Comparison of ENCODE assay signal across 2 cellular contexts in the genomic region with DNA sequence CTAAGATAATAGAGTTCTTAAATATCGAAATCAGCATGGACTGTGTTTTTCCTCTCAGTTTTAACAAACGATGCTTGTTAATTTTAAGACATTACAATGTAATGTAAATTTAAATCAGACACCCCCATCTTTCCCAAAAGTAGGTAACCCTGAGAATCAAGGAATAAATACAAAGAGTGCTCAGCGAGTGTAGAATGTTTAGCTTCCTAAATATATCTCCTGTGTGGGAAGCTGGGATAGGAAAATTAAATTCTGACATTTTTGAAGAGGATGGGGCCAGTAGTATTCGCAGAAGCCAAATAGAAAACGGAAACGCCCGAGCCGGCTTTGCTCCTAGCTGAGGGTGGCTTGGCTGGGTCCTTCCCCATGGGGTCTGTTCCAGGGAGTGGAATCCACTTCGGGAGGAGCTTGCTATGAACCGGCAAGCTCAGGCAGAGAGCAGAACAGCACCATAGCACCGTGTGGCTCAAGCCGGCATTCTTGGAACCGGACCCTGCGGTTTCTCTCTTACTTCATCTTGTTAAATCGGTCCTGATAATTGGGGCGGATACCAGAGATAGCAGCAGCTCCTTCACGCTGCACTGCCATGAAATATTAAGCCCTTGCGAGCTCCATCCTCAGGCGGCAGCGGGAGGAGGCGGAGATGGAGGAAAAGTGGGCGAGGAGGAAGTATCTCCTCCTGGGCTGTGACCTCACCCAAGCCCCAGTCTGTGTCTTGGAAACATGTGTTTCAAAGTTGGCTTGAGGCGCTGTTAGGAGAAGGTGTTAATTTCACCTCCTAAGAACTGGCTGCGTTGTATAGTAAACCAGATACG.
TF ChIP-seq lines count a peak whose summit lies in the region.

No MANE protein-coding gene starts in this region.

TF ChIP-seq in IMR-90, 13 proteins besides CTCF, POLR2A, EP300 and RAD21:
- no peak for TF ChIP-seq FOS (IDR thresholded peaks at IDR 0.05; ENCODE audit: low read depth, low read length)
- no peak for TF ChIP-seq BHLHE40 (IDR thresholded peaks at IDR 0.05; ENCODE audit: low read depth, low read length)
- no peak for TF ChIP-seq SMC3 (IDR thresholded peaks at IDR 0.05; ENCODE audit: low read depth, low read length)
- TF ChIP-seq USF2 (IDR thresholded peaks at IDR 0.05; ENCODE audit: low read depth, low read length): no peak
- no peak for TF ChIP-seq RFX5 (IDR thresholded peaks at IDR 0.05; ENCODE audit: low read depth, low read length)
- no peak for TF ChIP-seq NFE2L2 (IDR thresholded peaks at IDR 0.05; ENCODE audit: low read depth, low read length)
- TF ChIP-seq RCOR1 (IDR thresholded peaks at IDR 0.05; ENCODE audit: insufficient replicate concordance, low read length): no peak
- no peak for TF ChIP-seq CEBPB (IDR thresholded peaks at IDR 0.05; ENCODE audit: low read depth, low read length)

TF ChIP-seq in HepG2, 621 proteins besides CTCF, POLR2A, EP300 and RAD21:
- TF ChIP-seq CCDC6 (CRISPR knock-in tag; IDR thresholded peaks at IDR 0.05) (no peak), ZNF292 (CRISPR knock-in tag; IDR thresholded peaks at IDR 0.05; ENCODE audit: borderline replicate concordance, low read depth) (no peak), ELF4 (CRISPR knock-in tag; IDR thresholded peaks at IDR 0.05; ENCODE audit: borderline replicate concordance) (no peak), BRCA1 (CRISPR knock-in tag; IDR thresholded peaks at IDR 0.05) (no peak), ZGPAT (CRISPR knock-in tag; IDR thresholded peaks at IDR 0.05) (no peak), PTBP1 (IDR thresholded peaks at IDR 0.05; ENCODE audit: low read depth, low read length, poor library complexity, severe bottlenecking) (no peak), ZNF770 (CRISPR knock-in tag; IDR thresholded peaks at IDR 0.05) (no peak), TMF1 (CRISPR knock-in tag; IDR thresholded peaks at IDR 0.05; ENCODE audit: low read depth) (no peak), SP2 (CRISPR knock-in tag; IDR thresholded peaks at IDR 0.05) (no peak), SATB2 (CRISPR knock-in tag; IDR thresholded peaks at IDR 0.05) (no peak), THAP9 (CRISPR knock-in tag; IDR thresholded peaks at IDR 0.05; ENCODE audit: borderline replicate concordance) (no peak), ZNF383 (CRISPR knock-in tag; IDR thresholded peaks at IDR 0.05; ENCODE audit: borderline replicate concordance) (no peak), KAT2B (IDR thresholded peaks at IDR 0.05; ENCODE audit: borderline replicate concordance, low read depth, low read length) (no peak), SRSF1 (optimal IDR thresholded peaks at IDR 0.05; ENCODE audit: low read depth, low read length) (no peak), SYNCRIP (IDR thresholded peaks at IDR 0.05; ENCODE audit: insufficient read depth, low read depth, low read length) (no peak)
- TF ChIP-seq, protein P1, sequence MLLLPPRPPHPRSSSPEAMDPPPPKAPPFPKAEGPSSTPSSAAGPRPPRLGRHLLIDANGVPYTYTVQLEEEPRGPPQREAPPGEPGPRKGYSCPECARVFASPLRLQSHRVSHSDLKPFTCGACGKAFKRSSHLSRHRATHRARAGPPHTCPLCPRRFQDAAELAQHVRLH (CRISPR knock-in tag; IDR thresholded peaks at IDR 0.05; ENCODE audit: borderline replicate concordance, low read depth): no peak
TF ChIP-seq in HepG2: peak in this region for 0.
